ENCODE assay signal across 18 cellular contexts in the genomic region with DNA sequence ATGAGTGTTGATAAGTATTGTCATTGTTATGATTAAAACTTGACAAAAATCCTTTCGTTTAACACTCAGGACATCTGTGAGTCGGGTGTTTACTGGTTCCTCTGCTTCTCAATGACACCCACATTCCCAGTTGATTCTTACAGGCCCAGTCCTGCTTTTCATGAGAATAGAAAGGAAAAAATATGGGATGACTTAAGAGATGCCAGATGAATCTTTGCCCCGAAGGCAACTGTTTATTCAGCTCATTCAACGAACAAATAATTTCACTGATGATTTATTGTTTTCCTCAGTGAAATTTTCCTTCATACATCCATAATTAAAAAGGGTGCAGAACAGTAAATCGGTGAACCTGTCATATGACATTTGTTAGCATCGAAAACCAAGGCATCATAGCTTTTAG.
"Had no signal": no experiment of that assay in that cellular context is flagged by ENCODE, and none has a peak within 500 bp of the region (broad histone marks: within the 10 kb centered on the region; RNA-seq: fewer than 3 reads in every experiment).

No MANE protein-coding gene starts in this region.

- H3K9me3 Mint-ChIP-seq: activated naive CD8-positive, alpha-beta T cell treated with anti-CD3 and anti-CD28 coated beads for 36 hours; activated T-cell treated with anti-CD3 and anti-CD28 coated beads, Interleukin-2, amount 50 U/mL, for 4 hours; neural progenitor cell; stimulated activated memory B cell treated with anti-CD40 and anti-IgM and Interleukin-4, amounts not matched to agents 10 μg/mL and 1 μg/mL and 100 μg/mL, for 72 hours; WTC11 had no signal

- H3K27me3 ChIP-seq: gastrocnemius medialis, neural progenitor cell, stomach, transverse colon, vagina had no signal

- H3K4me3 ChIP-seq: gastrocnemius medialis, neural progenitor cell, stomach, transverse colon, vagina had no signal

- H3K27ac ChIP-seq: gastrocnemius medialis, neural progenitor cell, stomach, transverse colon, vagina had no signal

- H3K9me3 ChIP-seq: gastrocnemius medialis, stomach, transverse colon, vagina had no signal

- H2AFZ ChIP-seq: neural progenitor cell had no signal

- H3K9ac ChIP-seq: neural progenitor cell had no signal

- H3K27ac Mint-ChIP-seq: activated naive CD8-positive, alpha-beta T cell treated with anti-CD3 and anti-CD28 coated beads for 36 hours; naive thymus-derived CD8-positive, alpha-beta T cell; neural progenitor cell; stimulated activated memory B cell treated with anti-CD40 and anti-IgM and Interleukin-4, amounts not matched to agents 10 μg/mL and 1 μg/mL and 100 μg/mL, for 72 hours; WTC11 had no signal

- H3K4me3 Mint-ChIP-seq: activated naive CD8-positive, alpha-beta T cell treated with anti-CD3 and anti-CD28 coated beads for 36 hours; activated T-cell treated with anti-CD3 and anti-CD28 coated beads, Interleukin-2, amount 50 U/mL, for 4 hours; naive thymus-derived CD8-positive, alpha-beta T cell; neural progenitor cell; stimulated activated memory B cell treated with anti-CD40 and anti-IgM and Interleukin-4, amounts not matched to agents 10 μg/mL and 1 μg/mL and 100 μg/mL, for 72 hours; WTC11 had no signal

- H3K4me2 ChIP-seq: neural progenitor cell had no signal

- H3K4me1 Mint-ChIP-seq: activated naive CD8-positive, alpha-beta T cell treated with anti-CD3 and anti-CD28 coated beads for 36 hours; naive thymus-derived CD8-positive, alpha-beta T cell; stimulated activated memory B cell treated with anti-CD40 and anti-IgM and Interleukin-4, amounts not matched to agents 10 μg/mL and 1 μg/mL and 100 μg/mL, for 72 hours had no signal

- DNase-seq: activated naive CD4-positive, alpha-beta T cell treated with Interleukin-2 at 50 U/mL for 16 hours; activated naive CD8-positive, alpha-beta T cell treated with anti-CD3 and anti-CD28 coated beads for 36 hours; activated T-cell treated with anti-CD3 and anti-CD28 coated beads, Interleukin-2, amount 50 U/mL, for 4 hours; cerebellar nuclear complex; gastrocnemius medialis; left colon; naive thymus-derived CD8-positive, alpha-beta T cell; small intestine; stomach; T1000; transverse colon had no signal

- H3K36me3 Mint-ChIP-seq: activated naive CD8-positive, alpha-beta T cell treated with anti-CD3 and anti-CD28 coated beads for 36 hours; naive thymus-derived CD8-positive, alpha-beta T cell; stimulated activated memory B cell treated with anti-CD40 and anti-IgM and Interleukin-4, amounts not matched to agents 10 μg/mL and 1 μg/mL and 100 μg/mL, for 72 hours; WTC11 had no signal

- ATAC-seq: activated T-cell treated with anti-CD3 and anti-CD28 coated beads, Interleukin-2, amount 50 U/mL, for 4 hours; gastrocnemius medialis; left colon; naive thymus-derived CD8-positive, alpha-beta T cell; sciatic nerve; stimulated activated memory B cell treated with anti-CD40 and anti-IgM and Interleukin-4, amounts not matched to agents 10 μg/mL and 1 μg/mL and 100 μg/mL, for 72 hours; WTC11 had no signal

- H3K36me3 ChIP-seq: gastrocnemius medialis, neural progenitor cell, stomach, transverse colon, vagina had no signal

- H3K27me3 Mint-ChIP-seq: activated naive CD8-positive, alpha-beta T cell treated with anti-CD3 and anti-CD28 coated beads for 36 hours; naive thymus-derived CD8-positive, alpha-beta T cell; stimulated activated memory B cell treated with anti-CD40 and anti-IgM and Interleukin-4, amounts not matched to agents 10 μg/mL and 1 μg/mL and 100 μg/mL, for 72 hours had no signal

- FAIRE-seq: endometrium, islet of Langerhans, small intestine had no signal

- H3K4me1 ChIP-seq: gastrocnemius medialis, stomach, transverse colon, vagina had no signal
